8 cellular contexts compared by ENCODE assay signal in the genomic region with DNA sequence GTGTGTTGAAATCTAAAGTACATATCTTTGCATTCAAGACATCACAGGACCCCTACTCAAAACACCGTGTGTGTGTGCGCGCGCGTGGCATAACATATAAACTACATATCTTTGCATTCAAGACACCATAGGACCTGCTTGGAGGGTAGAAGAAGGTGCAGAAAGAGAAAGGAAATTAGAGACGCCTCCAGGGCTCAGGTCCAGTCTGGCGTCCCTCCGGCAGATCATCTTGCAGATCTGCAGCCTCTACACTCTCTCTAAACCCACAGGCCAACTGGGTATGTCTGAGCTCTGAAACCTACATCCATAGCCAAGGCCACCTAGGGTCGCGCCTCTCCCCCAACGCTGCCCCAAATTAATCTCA. TPM values are rescaled to one million over a fixed set of nuclear protein-coding genes. Genes with fewer than 3 reads are reported as not detected.
A peak's percentile ranks its signal among the peaks of the same experiment; 100 is the strongest.
DNase-seq lines count a peak whose midpoint lies in the region; ATAC-seq and TF ChIP-seq lines count a peak whose summit lies in the region.

No MANE protein-coding gene starts in this region.

- intact Hi-C loops in posterior vena cava (cut with DNase I), result no loop called here

- H3K4me1 Mint-ChIP-seq in activated T-cell treated with anti-CD3 and anti-CD28 coated beads, Interleukin-2, amount 50 U/mL, for 24 hours (ENCODE audit: low read depth), result peaks cover 27% of the 10 kb centered on the region

- H3K27me3 Mint-ChIP-seq in activated T-cell treated with anti-CD3 and anti-CD28 coated beads, Interleukin-2, amount 50 U/mL, for 24 hours, result no peaks in the 10 kb centered on the region

- H3K4me3 ChIP-seq in WI38 (ENCODE audit: low read depth, low read length), result peak overlapping the region; percentile 73
- no peak overlapping the region for H3K4me3 ChIP-seq in hepatocyte

- H3K4me1 ChIP-seq in hepatocyte (ENCODE audit: insufficient read depth), result peaks cover 9% of the 10 kb centered on the region

- no peaks in the 10 kb centered on the region for H3K9me2 ChIP-seq in hepatocyte (replicated peaks; ENCODE audit: insufficient read depth)

- H3K36me3 Mint-ChIP-seq in activated T-cell treated with anti-CD3 and anti-CD28 coated beads, Interleukin-2, amount 50 U/mL, for 24 hours (ENCODE audit: low read depth), result peaks cover 8% of the 10 kb centered on the region

- no peaks in the 10 kb centered on the region for H4K20me1 ChIP-seq in hepatocyte (ENCODE audit: insufficient read depth, poor library complexity, severe bottlenecking)

- no peak for DNase-seq in activated T-cell treated with anti-CD3 and anti-CD28 coated beads, Interleukin-2, amount 50 U/mL, for 24 hours
- DNase-seq in activated T-cell treated with anti-CD3 and anti-CD28 coated beads, Interleukin-2, amount 50 U/mL, for 48 hours, result no peak
- no peak for DNase-seq in hepatocyte (ENCODE audit: low spot score)
- DNase-seq in T1000 (lab: John Stamatoyannopoulos, UW), result no peak
- DNase-seq in posterior vena cava (ENCODE audit: low spot score), result no peak

- H3K4me2 ChIP-seq in hepatocyte, result peak overlapping the region; percentile 97

- peak overlapping the region; percentile 86 for H3K27ac Mint-ChIP-seq in activated T-cell treated with anti-CD3 and anti-CD28 coated beads, Interleukin-2, amount 50 U/mL, for 24 hours

- 71% methylated on average over 11 of the region's 11 CpGs for WGBS in hepatocyte (ENCODE audit: low lambda C conversion rate, missing lambda C conversion rate)

- peak overlapping the region; percentile 66 for H2AFZ ChIP-seq in hepatocyte

- ATAC-seq in GM21529 (IDR thresholded peaks at IDR 0.05; ENCODE audit: unreplicated experiment), result no peak

- no peaks in the 10 kb centered on the region for H3K9me3 ChIP-seq in hepatocyte (ENCODE audit: low read depth)

- H3K36me3 ChIP-seq in hepatocyte (replicated peaks; ENCODE audit: insufficient read depth, low read depth), result no peaks in the 10 kb centered on the region

- H3K27me3 ChIP-seq in hepatocyte, result no peaks in the 10 kb centered on the region

- TF ChIP-seq CTCF in WI38 (IDR thresholded peaks at IDR 0.05; ENCODE audit: low read depth, low read length) (no peak), hepatocyte (IDR thresholded peaks at IDR 0.05; ENCODE audit: poor library complexity) (no peak)

- peak overlapping the region; percentile 85 for H3K4me3 Mint-ChIP-seq in activated T-cell treated with anti-CD3 and anti-CD28 coated beads, Interleukin-2, amount 50 U/mL, for 24 hours

- no peaks in the 10 kb centered on the region for H3K9me3 Mint-ChIP-seq in activated T-cell treated with anti-CD3 and anti-CD28 coated beads, Interleukin-2, amount 50 U/mL, for 24 hours

- H3K27ac ChIP-seq in hepatocyte (peak overlapping the region; percentile 59), temporal lobe (ENCODE audit: low read depth, low read length) (peak overlapping the region; percentile 64)

- peaks cover 21% of the 10 kb centered on the region for H3K79me2 ChIP-seq in hepatocyte

RNA-seq across cellular contexts. Expression of a gene that starts 0.7 kb away (rescaled TPM):
- 46.1 and 70.6 TPM in 2 replicates for total RNA-seq in hepatocyte
- polyA plus RNA-seq in hepatocyte, result 98.6 and 116 TPM in 2 replicates
- 178 TPM for total RNA-seq in temporal lobe
- 1 to 10 TPM; 5.7 to 5.8 TPM for total RNA-seq in posterior vena cava

RNA-seq across cellular contexts. Expression of a gene that starts 1.2 kb away (rescaled TPM):
- total RNA-seq in hepatocyte (0.24 and 2.2 TPM in 2 replicates), temporal lobe (3.0 TPM), posterior vena cava (under 1 TPM in 1 of 2 donors, not detected in 1; 0.19 TPM)
- polyA plus RNA-seq in hepatocyte, result 1.9 and 3.0 TPM in 2 replicates

RNA-seq across cellular contexts. Expression of a gene that starts 10.0 kb away (rescaled TPM):
- total RNA-seq in hepatocyte, result 0.40 TPM in 1 of 2 replicates, not detected in the other
- 0.58 TPM in 1 of 2 replicates, not detected in the other for polyA plus RNA-seq in hepatocyte
- 54.6 TPM for total RNA-seq in temporal lobe
- total RNA-seq in posterior vena cava, result under 1 TPM in 1 of 2 donors, not detected in 1; 0.14 TPM

RNA-seq across cellular contexts. Expression of a gene that starts 22.4 kb away (rescaled TPM):
- total RNA-seq in hepatocyte, result 11.0 and 19.2 TPM in 2 replicates
- polyA plus RNA-seq in hepatocyte, result 7.6 and 8.3 TPM in 2 replicates
- total RNA-seq in temporal lobe, result 56.5 TPM
- total RNA-seq in posterior vena cava, result 10 to 100 TPM; 16.8 to 20.4 TPM

RNA-seq across cellular contexts. Expression of a gene that starts 34.0 kb away (rescaled TPM):
- total RNA-seq in hepatocyte (14.3 and 17.4 TPM in 2 replicates), temporal lobe (29.7 TPM), posterior vena cava (10 to 100 TPM; 57.7 to 79.0 TPM)
- polyA plus RNA-seq in hepatocyte, result 19.3 and 23.2 TPM in 2 replicates

Comparison
In these comparisons a context has a peak if more than half of its experiments do, and no peak if none do; other contexts are left out.
1. RNA of a gene that starts 10.0 kb away (total RNA-seq): 54.6 TPM in temporal lobe (single experiment); 0.40 TPM in hepatocyte and 0.14 TPM in posterior vena cava; every median in the first group is over 10 times any median in the second.